In genomic region chr7:24724451-24725190, GRCh38 we compare ENCODE assay signal across 12 cellular contexts.
"Had no signal": no experiment of that assay in that cellular context is flagged by ENCODE, and none has a peak within 500 bp of the region (broad histone marks: within the 10 kb centered on the region; RNA-seq: fewer than 3 reads in every experiment).

No MANE protein-coding gene starts in this region.

- H3K27me3 ChIP-seq: ovary, sigmoid colon, upper lobe of left lung had no signal

- H3K36me3 ChIP-seq: ovary, sigmoid colon, upper lobe of left lung had no signal

- DNase-seq: activated CD4-positive, alpha-beta T cell treated with anti-CD3 and anti-CD28 coated beads for 1 hour; activated CD4-positive, alpha-beta T cell treated with anti-CD3 and anti-CD28 coated beads, Interleukin-2, amount 50 U/mL, for 48 hours; activated gamma-delta T cell; amniotic stem cell; caudate nucleus; midbrain; sigmoid colon; stimulated activated CD4-positive, alpha-beta T cell treated with anti-CD3 and anti-CD28 coated beads, Interleukin-1b, Interleukin-23, amount 100 ng/mL, for 48 hours; stimulated activated naive CD8-positive, alpha-beta T cell treated with anti-CD3 and anti-CD28 coated beads, Interleukin-15, amount 100 ng/mL, for 72 hours; T-helper 2 cell; upper lobe of left lung had no signal

- ATAC-seq: stimulated activated naive CD8-positive, alpha-beta T cell treated with anti-CD3 and anti-CD28 coated beads, Interleukin-15, amount 100 ng/mL, for 72 hours had no signal

- H3K4me3 ChIP-seq: ovary, sigmoid colon, upper lobe of left lung had no signal

- H3K27ac ChIP-seq: ovary, sigmoid colon, upper lobe of left lung had no signal

- H3K9me3 ChIP-seq: ovary, sigmoid colon, upper lobe of left lung had no signal
